Comparison of ENCODE assay signal across 1 cellular context in the genomic region with DNA sequence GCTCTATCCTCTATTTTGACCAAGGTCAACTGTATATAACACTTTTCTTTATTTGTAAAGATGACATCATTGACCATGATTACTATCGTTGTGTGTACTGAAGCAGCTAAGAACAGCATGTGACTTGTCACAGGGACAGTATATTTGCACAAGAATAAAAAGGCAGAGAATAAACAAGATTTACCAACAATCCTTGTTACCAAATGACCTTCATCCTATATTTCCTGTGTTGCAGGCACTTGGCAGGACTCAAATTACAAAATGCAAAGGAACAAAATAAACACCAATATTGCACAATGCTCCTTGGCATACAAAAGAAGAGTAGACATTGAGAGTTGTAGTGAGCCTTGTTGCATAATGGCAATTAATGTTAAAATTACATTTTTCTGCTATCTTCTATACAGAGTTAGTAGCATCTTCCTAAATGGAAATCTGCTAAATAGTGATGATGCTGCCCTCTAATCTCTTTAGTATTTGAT.
TF ChIP-seq lines count a peak whose summit lies in the region.

No MANE protein-coding gene starts in this region.

TF ChIP-seq in HepG2, 621 proteins besides CTCF, POLR2A, EP300 and RAD21 (continued from another document and continues in another):
- TF ChIP-seq DNMT3B (CRISPR knock-in tag; conservative IDR thresholded peaks at IDR 0.05) (peak; percentile 99), MEIS2 (CRISPR knock-in tag; IDR thresholded peaks at IDR 0.05) (peak; percentile 95), JUND (CRISPR knock-in tag; IDR thresholded peaks at IDR 0.05) (peak; percentile 98), NKX3-1 (CRISPR knock-in tag; IDR thresholded peaks at IDR 0.05) (peak; percentile 97), PHF5A (CRISPR knock-in tag; IDR thresholded peaks at IDR 0.05; ENCODE audit: low read depth, unreplicated experiment) (peak; percentile 85), SP4 (CRISPR knock-in tag; IDR thresholded peaks at IDR 0.05) (peak; percentile 19; the same call in 1 of the 2 replicates), ZNF124 (CRISPR knock-in tag; IDR thresholded peaks at IDR 0.05) (peak; percentile 93), TBX2 (CRISPR knock-in tag; IDR thresholded peaks at IDR 0.05; ENCODE audit: borderline replicate concordance) (peak; percentile 99), POLR2AphosphoS5 (IDR thresholded peaks at IDR 0.05; ENCODE audit: low read depth, low read length) (no peak), ZNF879 (CRISPR knock-in tag; IDR thresholded peaks at IDR 0.05) (no peak), NFE2 (CRISPR knock-in tag; IDR thresholded peaks at IDR 0.05) (no peak), POGZ (CRISPR knock-in tag; IDR thresholded peaks at IDR 0.05) (peak; percentile 96), ZFAT (CRISPR knock-in tag; conservative IDR thresholded peaks at IDR 0.05) (no peak), SOX5 (CRISPR knock-in tag; IDR thresholded peaks at IDR 0.05; ENCODE audit: borderline replicate concordance) (peak; percentile 100), AGO2 (optimal IDR thresholded peaks at IDR 0.05; ENCODE audit: low read depth, low read length) (no peak), ZNF878 (CRISPR knock-in tag; IDR thresholded peaks at IDR 0.05) (peak; percentile 97), ZNF772 (CRISPR knock-in tag; IDR thresholded peaks at IDR 0.05) (peak; percentile 98), LCORL (IDR thresholded peaks at IDR 0.05) (peak; percentile 86), LCORL (CRISPR knock-in tag; IDR thresholded peaks at IDR 0.05) (peak; percentile 94), DPF2 (CRISPR knock-in tag; IDR thresholded peaks at IDR 0.05; ENCODE audit: borderline replicate concordance, low read depth) (peak; percentile 96), ZNF776 (CRISPR knock-in tag; IDR thresholded peaks at IDR 0.05) (no peak), ZNF891 (CRISPR knock-in tag; IDR thresholded peaks at IDR 0.05) (no peak), GFI1 (CRISPR knock-in tag; IDR thresholded peaks at IDR 0.05; ENCODE audit: borderline replicate concordance) (peak; percentile 95), HDAC1 (CRISPR knock-in tag; IDR thresholded peaks at IDR 0.05) (peak; percentile 97), JARID2 (CRISPR knock-in tag; IDR thresholded peaks at IDR 0.05; ENCODE audit: insufficient replicate concordance) (peak; percentile 92), HDAC2 (CRISPR knock-in tag; IDR thresholded peaks at IDR 0.05) (peak; percentile 100), MTA1 (CRISPR knock-in tag; IDR thresholded peaks at IDR 0.05; ENCODE audit: borderline replicate concordance) (no peak; the same call in 1 of the 2 replicates), TARDBP (CRISPR knock-in tag; IDR thresholded peaks at IDR 0.05) (peak; percentile 98), ZNF317 (CRISPR knock-in tag; IDR thresholded peaks at IDR 0.05) (peak; percentile 79; the same call in 1 of the 2 replicates), ISL2 (CRISPR knock-in tag; IDR thresholded peaks at IDR 0.05) (peak; percentile 100), ELF4 (CRISPR knock-in tag; IDR thresholded peaks at IDR 0.05; ENCODE audit: borderline replicate concordance) (peak; percentile 96), ZNF629 (CRISPR knock-in tag; conservative IDR thresholded peaks at IDR 0.05) (no peak), ZNF24 (IDR thresholded peaks at IDR 0.05) (peak; percentile 86), MEF2D (CRISPR knock-in tag; IDR thresholded peaks at IDR 0.05) (peak; percentile 98), RORA (CRISPR knock-in tag; IDR thresholded peaks at IDR 0.05) (peak; percentile 81; the same call in 1 of the 2 replicates), SP5 (CRISPR knock-in tag; IDR thresholded peaks at IDR 0.05; ENCODE audit: borderline replicate concordance, low read depth) (peak; percentile 88), MEIS1 (CRISPR knock-in tag; IDR thresholded peaks at IDR 0.05; ENCODE audit: borderline replicate concordance) (peak; percentile 95; the same call in 1 of the 2 replicates), IRX3 (CRISPR knock-in tag; IDR thresholded peaks at IDR 0.05; ENCODE audit: borderline replicate concordance, low read depth) (no peak; the same call in 1 of the 2 replicates), U2AF1 (optimal IDR thresholded peaks at IDR 0.05; ENCODE audit: low read depth, low read length) (no peak), TSC22D2 (CRISPR knock-in tag; IDR thresholded peaks at IDR 0.05; ENCODE audit: borderline replicate concordance) (peak; percentile 69), AKAP8 (CRISPR knock-in tag; IDR thresholded peaks at IDR 0.05) (0 out of 2 replicates have a peak, but pooled peaks have one; percentile 57), MXI1 (IDR thresholded peaks at IDR 0.05; ENCODE audit: borderline replicate concordance, low read depth, low read length) (no peak; the same call in 2 of the 3 replicates), ZSCAN22 (CRISPR knock-in tag; IDR thresholded peaks at IDR 0.05) (0 out of 2 replicates have a peak, but pooled peaks have one; percentile 25), ZBTB20 (CRISPR knock-in tag; IDR thresholded peaks at IDR 0.05; ENCODE audit: borderline replicate concordance, low read depth) (peak; percentile 100), MED1 (CRISPR knock-in tag; IDR thresholded peaks at IDR 0.05) (peak; percentile 97), NONO (IDR thresholded peaks at IDR 0.05) (no peak), NONO (CRISPR knock-in tag; conservative IDR thresholded peaks at IDR 0.05) (peak; percentile 92), HNF4G (IDR thresholded peaks at IDR 0.05; ENCODE audit: borderline replicate concordance, low read depth, low read length) (peak; percentile 76; the same call in 1 of the 2 replicates), HNF4G (CRISPR knock-in tag; IDR thresholded peaks at IDR 0.05; ENCODE audit: borderline replicate concordance, low read depth) (0 out of 2 replicates have a peak, but pooled peaks have one; percentile 69), FOXK1 (CRISPR knock-in tag; IDR thresholded peaks at IDR 0.05; ENCODE audit: borderline replicate concordance, low read depth) (peak; percentile 100), FOXK2 (IDR thresholded peaks at IDR 0.05) (peak; percentile 99), PHF21A (CRISPR knock-in tag; IDR thresholded peaks at IDR 0.05) (peak; percentile 96), PHB2 (IDR thresholded peaks at IDR 0.05; ENCODE audit: partially characterized antibody) (no peak), ZFY (CRISPR knock-in tag; IDR thresholded peaks at IDR 0.05) (no peak), ETS1 (CRISPR knock-in tag; IDR thresholded peaks at IDR 0.05) (no peak), HOXA9 (CRISPR knock-in tag; IDR thresholded peaks at IDR 0.05; ENCODE audit: borderline replicate concordance) (no peak), MTF1 (CRISPR knock-in tag; IDR thresholded peaks at IDR 0.05) (no peak), GTF2F1 (IDR thresholded peaks at IDR 0.05; ENCODE audit: low read length) (no peak), CREM (IDR thresholded peaks at IDR 0.05) (peak; percentile 95), CREM (CRISPR knock-in tag; IDR thresholded peaks at IDR 0.05) (no peak), KAT8 (CRISPR knock-in tag; IDR thresholded peaks at IDR 0.05) (peak; percentile 94), ZC3H13 (CRISPR knock-in tag; IDR thresholded peaks at IDR 0.05) (no peak), RBFOX2 (IDR thresholded peaks at IDR 0.05; ENCODE audit: low read depth, low read length) (no peak), SMARCE1 (IDR thresholded peaks at IDR 0.05; ENCODE audit: borderline replicate concordance) (no peak; the same call in 1 of the 2 replicates), ZSCAN29 (CRISPR knock-in tag; conservative IDR thresholded peaks at IDR 0.05) (peak; percentile 63; the same call in 1 of the 2 replicates), ZNF431 (CRISPR knock-in tag; IDR thresholded peaks at IDR 0.05; ENCODE audit: borderline replicate concordance, low read depth) (peak; percentile 88; the same call in 1 of the 2 replicates), ZNF296 (CRISPR knock-in tag; conservative IDR thresholded peaks at IDR 0.05) (no peak)
- TF ChIP-seq, protein P1, sequence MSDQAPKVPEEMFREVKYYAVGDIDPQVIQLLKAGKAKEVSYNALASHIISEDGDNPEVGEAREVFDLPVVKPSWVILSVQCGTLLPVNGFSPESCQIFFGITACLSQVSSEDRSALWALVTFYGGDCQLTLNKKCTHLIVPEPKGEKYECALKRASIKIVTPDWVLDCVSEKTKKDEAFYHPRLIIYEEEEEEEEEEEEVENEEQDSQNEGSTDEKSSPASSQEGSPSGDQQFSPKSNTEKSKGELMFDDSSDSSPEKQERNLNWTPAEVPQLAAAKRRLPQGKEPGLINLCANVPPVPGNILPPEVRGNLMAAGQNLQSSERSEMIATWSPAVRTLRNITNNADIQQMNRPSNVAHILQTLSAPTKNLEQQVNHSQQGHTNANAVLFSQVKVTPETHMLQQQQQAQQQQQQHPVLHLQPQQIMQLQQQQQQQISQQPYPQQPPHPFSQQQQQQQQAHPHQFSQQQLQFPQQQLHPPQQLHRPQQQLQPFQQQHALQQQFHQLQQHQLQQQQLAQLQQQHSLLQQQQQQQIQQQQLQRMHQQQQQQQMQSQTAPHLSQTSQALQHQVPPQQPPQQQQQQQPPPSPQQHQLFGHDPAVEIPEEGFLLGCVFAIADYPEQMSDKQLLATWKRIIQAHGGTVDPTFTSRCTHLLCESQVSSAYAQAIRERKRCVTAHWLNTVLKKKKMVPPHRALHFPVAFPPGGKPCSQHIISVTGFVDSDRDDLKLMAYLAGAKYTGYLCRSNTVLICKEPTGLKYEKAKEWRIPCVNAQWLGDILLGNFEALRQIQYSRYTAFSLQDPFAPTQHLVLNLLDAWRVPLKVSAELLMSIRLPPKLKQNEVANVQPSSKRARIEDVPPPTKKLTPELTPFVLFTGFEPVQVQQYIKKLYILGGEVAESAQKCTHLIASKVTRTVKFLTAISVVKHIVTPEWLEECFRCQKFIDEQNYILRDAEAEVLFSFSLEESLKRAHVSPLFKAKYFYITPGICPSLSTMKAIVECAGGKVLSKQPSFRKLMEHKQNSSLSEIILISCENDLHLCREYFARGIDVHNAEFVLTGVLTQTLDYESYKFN (CRISPR knock-in tag; conservative IDR thresholded peaks at IDR 0.05): peak; percentile 99
- TF ChIP-seq, protein P2, sequence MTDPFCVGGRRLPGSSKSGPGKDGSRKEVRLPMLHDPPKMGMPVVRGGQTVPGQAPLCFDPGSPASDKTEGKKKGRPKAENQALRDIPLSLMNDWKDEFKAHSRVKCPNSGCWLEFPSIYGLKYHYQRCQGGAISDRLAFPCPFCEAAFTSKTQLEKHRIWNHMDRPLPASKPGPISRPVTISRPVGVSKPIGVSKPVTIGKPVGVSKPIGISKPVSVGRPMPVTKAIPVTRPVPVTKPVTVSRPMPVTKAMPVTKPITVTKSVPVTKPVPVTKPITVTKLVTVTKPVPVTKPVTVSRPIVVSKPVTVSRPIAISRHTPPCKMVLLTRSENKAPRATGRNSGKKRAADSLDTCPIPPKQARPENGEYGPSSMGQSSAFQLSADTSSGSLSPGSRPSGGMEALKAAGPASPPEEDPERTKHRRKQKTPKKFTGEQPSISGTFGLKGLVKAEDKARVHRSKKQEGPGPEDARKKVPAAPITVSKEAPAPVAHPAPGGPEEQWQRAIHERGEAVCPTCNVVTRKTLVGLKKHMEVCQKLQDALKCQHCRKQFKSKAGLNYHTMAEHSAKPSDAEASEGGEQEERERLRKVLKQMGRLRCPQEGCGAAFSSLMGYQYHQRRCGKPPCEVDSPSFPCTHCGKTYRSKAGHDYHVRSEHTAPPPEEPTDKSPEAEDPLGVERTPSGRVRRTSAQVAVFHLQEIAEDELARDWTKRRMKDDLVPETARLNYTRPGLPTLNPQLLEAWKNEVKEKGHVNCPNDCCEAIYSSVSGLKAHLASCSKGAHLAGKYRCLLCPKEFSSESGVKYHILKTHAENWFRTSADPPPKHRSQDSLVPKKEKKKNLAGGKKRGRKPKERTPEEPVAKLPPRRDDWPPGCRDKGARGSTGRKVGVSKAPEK (CRISPR knock-in tag; IDR thresholded peaks at IDR 0.05; ENCODE audit: borderline replicate concordance): peak; percentile 90; the same call in 1 of the 2 replicates
- TF ChIP-seq, protein P3, sequence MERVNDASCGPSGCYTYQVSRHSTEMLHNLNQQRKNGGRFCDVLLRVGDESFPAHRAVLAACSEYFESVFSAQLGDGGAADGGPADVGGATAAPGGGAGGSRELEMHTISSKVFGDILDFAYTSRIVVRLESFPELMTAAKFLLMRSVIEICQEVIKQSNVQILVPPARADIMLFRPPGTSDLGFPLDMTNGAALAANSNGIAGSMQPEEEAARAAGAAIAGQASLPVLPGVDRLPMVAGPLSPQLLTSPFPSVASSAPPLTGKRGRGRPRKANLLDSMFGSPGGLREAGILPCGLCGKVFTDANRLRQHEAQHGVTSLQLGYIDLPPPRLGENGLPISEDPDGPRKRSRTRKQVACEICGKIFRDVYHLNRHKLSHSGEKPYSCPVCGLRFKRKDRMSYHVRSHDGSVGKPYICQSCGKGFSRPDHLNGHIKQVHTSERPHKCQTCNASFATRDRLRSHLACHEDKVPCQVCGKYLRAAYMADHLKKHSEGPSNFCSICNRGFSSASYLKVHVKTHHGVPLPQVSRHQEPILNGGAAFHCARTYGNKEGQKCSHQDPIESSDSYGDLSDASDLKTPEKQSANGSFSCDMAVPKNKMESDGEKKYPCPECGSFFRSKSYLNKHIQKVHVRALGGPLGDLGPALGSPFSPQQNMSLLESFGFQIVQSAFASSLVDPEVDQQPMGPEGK (CRISPR knock-in tag; IDR thresholded peaks at IDR 0.05): peak; percentile 67
- TF ChIP-seq, protein P4, sequence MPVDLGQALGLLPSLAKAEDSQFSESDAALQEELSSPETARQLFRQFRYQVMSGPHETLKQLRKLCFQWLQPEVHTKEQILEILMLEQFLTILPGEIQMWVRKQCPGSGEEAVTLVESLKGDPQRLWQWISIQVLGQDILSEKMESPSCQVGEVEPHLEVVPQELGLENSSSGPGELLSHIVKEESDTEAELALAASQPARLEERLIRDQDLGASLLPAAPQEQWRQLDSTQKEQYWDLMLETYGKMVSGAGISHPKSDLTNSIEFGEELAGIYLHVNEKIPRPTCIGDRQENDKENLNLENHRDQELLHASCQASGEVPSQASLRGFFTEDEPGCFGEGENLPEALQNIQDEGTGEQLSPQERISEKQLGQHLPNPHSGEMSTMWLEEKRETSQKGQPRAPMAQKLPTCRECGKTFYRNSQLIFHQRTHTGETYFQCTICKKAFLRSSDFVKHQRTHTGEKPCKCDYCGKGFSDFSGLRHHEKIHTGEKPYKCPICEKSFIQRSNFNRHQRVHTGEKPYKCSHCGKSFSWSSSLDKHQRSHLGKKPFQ (CRISPR knock-in tag; IDR thresholded peaks at IDR 0.05; ENCODE audit: insufficient replicate concordance): peak; percentile 73
